8 cellular contexts compared by ENCODE assay signal in genomic region chr13:49300716-49301589, GRCh38. TPM values are rescaled to one million over a fixed set of nuclear protein-coding genes. Genes with fewer than 3 reads are reported as not detected.
DNase-seq lines count a peak whose midpoint lies in the region; ATAC-seq, FAIRE-seq and TF ChIP-seq lines count a peak whose summit lies in the region.

No MANE protein-coding gene starts in this region.

- H3K9me3 ChIP-seq in CD4-positive, alpha-beta T cell (ENCODE audit: control insufficient read depth, low read length): no peaks in the 10 kb centered on the region
- no peaks in the 10 kb centered on the region for H3K9me3 ChIP-seq in endothelial cell of umbilical vein (replicated peaks; ENCODE audit: control insufficient read depth, insufficient read depth, low read length)

- no peak overlapping the region for H3K27ac ChIP-seq in CD4-positive, alpha-beta T cell (ENCODE audit: low read depth, low read length)
- H3K27ac ChIP-seq in endothelial cell of umbilical vein (ENCODE audit: insufficient read depth, low read depth, low read length): no peak overlapping the region

- H3K27me3 ChIP-seq in CD4-positive, alpha-beta T cell (ENCODE audit: control insufficient read depth, insufficient read depth, low read length): no peaks in the 10 kb centered on the region
- H3K27me3 ChIP-seq in endothelial cell of umbilical vein (ENCODE audit: control insufficient read depth in 2 of 2, insufficient read depth in 2 of 2, low read length in 2 of 2): no peaks in the 10 kb centered on the region

- POLR2A ChIA-PET in CD4-positive, alpha-beta T cell (lab: Charles Lee): no interaction called here
- POLR2A ChIA-PET in endothelial cell of umbilical vein (lab: Charles Lee): no interaction called here

- ATAC-seq in CD4-positive, alpha-beta T cell (ENCODE audit: poor library complexity): peak; percentile 98
- peak; percentile 78 for ATAC-seq in GM19324 (IDR thresholded peaks at IDR 0.05; ENCODE audit: low FRiP score, unreplicated experiment)
- ATAC-seq in HG03457 (IDR thresholded peaks at IDR 0.05; ENCODE audit: unreplicated experiment): peak; percentile 90
- peak; percentile 97 for ATAC-seq in activated CD8-positive, alpha-beta memory T cell treated with anti-CD3 and anti-CD28 coated beads, Interleukin-2, amount 10 ng/mL, durations not matched to agents 7 days and 5 days
- ATAC-seq in stimulated activated effector memory CD8-positive, alpha-beta T cell treated with anti-CD3 and anti-CD28 coated beads, Interleukin-12 subunit alpha, Interleukin-12 subunit beta, amount 100 ng/mL, for 72 hours: peak; percentile 89

- peak; percentile 93 for FAIRE-seq in endothelial cell of umbilical vein (lab: Jason Lieb, UNC)

- no peaks in the 10 kb centered on the region for H3K36me3 Mint-ChIP-seq in CD4-positive, alpha-beta T cell (ENCODE audit: low read depth)
- H3K36me3 Mint-ChIP-seq in activated CD8-positive, alpha-beta memory T cell treated with anti-CD3 and anti-CD28 coated beads, Interleukin-2, amount 10 ng/mL, durations not matched to agents 7 days and 5 days: no peaks in the 10 kb centered on the region
- H3K36me3 Mint-ChIP-seq in stimulated activated effector memory CD8-positive, alpha-beta T cell treated with anti-CD3 and anti-CD28 coated beads, Interleukin-12 subunit alpha, Interleukin-12 subunit beta, amount 100 ng/mL, for 72 hours: no peaks in the 10 kb centered on the region

- dilution Hi-C loops in endothelial cell of umbilical vein (cut with MboI; ENCODE audit: extremely low pct_ligation_motif_present, low sequenced_read_pairs): no loop called here

- H3K4me3 Mint-ChIP-seq in CD4-positive, alpha-beta T cell: peak overlapping the region; percentile 71
- H3K4me3 Mint-ChIP-seq in activated CD8-positive, alpha-beta memory T cell treated with anti-CD3 and anti-CD28 coated beads, Interleukin-2, amount 10 ng/mL, durations not matched to agents 7 days and 5 days: peak overlapping the region; percentile 72
- H3K4me3 Mint-ChIP-seq in stimulated activated effector memory CD8-positive, alpha-beta T cell treated with anti-CD3 and anti-CD28 coated beads, Interleukin-12 subunit alpha, Interleukin-12 subunit beta, amount 100 ng/mL, for 72 hours: peak overlapping the region; percentile 64

- H3K4me3 ChIP-seq in endothelial cell of umbilical vein (replicated peaks in 1 of 3; ENCODE audit: insufficient read depth in 1 of 3, low read depth in 1 of 3, low read length in 3 of 3): peak overlapping the region in 1 of 3 experiments; percentile 11

- peak overlapping the region; percentile 19 for H3K9ac ChIP-seq in endothelial cell of umbilical vein (replicated peaks; ENCODE audit: extremely low read depth, insufficient read depth, low read length)

- DNase-seq in CD4-positive, alpha-beta T cell: peak; percentile 25 to 61 (median 48)
- DNase-seq in NOMO-1 treated with dmso at 0.1 percent for 144 hours (lab: John Stamatoyannopoulos, UW; ENCODE audit: unreplicated experiment) (peak; percentile 58), endothelial cell of umbilical vein (ENCODE audit: low read depth, low spot score) (peak; percentile 70), myocyte (ENCODE audit: low read depth) (peak; percentile 71)
- peak; percentile 82 for DNase-seq in activated CD8-positive, alpha-beta memory T cell treated with anti-CD3 and anti-CD28 coated beads, Interleukin-2, amount 10 ng/mL, durations not matched to agents 7 days and 5 days
- DNase-seq in stimulated activated effector memory CD8-positive, alpha-beta T cell treated with anti-CD3 and anti-CD28 coated beads, Interleukin-12 subunit alpha, Interleukin-12 subunit beta, amount 100 ng/mL, for 72 hours (ENCODE audit: low spot score in 2 of 2): peak; percentile 29 to 76

- H3K4me1 Mint-ChIP-seq in CD4-positive, alpha-beta T cell (ENCODE audit: low read depth): peaks cover 14% of the 10 kb centered on the region
- H3K4me1 Mint-ChIP-seq in activated CD8-positive, alpha-beta memory T cell treated with anti-CD3 and anti-CD28 coated beads, Interleukin-2, amount 10 ng/mL, durations not matched to agents 7 days and 5 days: peaks cover 4% of the 10 kb centered on the region
- H3K4me1 Mint-ChIP-seq in stimulated activated effector memory CD8-positive, alpha-beta T cell treated with anti-CD3 and anti-CD28 coated beads, Interleukin-12 subunit alpha, Interleukin-12 subunit beta, amount 100 ng/mL, for 72 hours: peaks cover 25% of the 10 kb centered on the region

- TF ChIP-seq POLR2A in endothelial cell of umbilical vein (IDR thresholded peaks at IDR 0.05; ENCODE audit: low read depth, low read length): no peak

- H3K4me1 ChIP-seq in endothelial cell of umbilical vein (ENCODE audit: control insufficient read depth, extremely low read depth, insufficient read depth, low read length): peaks cover 7% of the 10 kb centered on the region

- no peak overlapping the region for H3K27ac Mint-ChIP-seq in CD4-positive, alpha-beta T cell
- H3K27ac Mint-ChIP-seq in activated CD8-positive, alpha-beta memory T cell treated with anti-CD3 and anti-CD28 coated beads, Interleukin-2, amount 10 ng/mL, durations not matched to agents 7 days and 5 days: peak overlapping the region; percentile 88
- H3K27ac Mint-ChIP-seq in stimulated activated effector memory CD8-positive, alpha-beta T cell treated with anti-CD3 and anti-CD28 coated beads, Interleukin-12 subunit alpha, Interleukin-12 subunit beta, amount 100 ng/mL, for 72 hours: peak overlapping the region; percentile 84

- peak; percentile 80 for TF ChIP-seq CTCF in CD4-positive, alpha-beta T cell (IDR thresholded peaks at IDR 0.05)
- TF ChIP-seq CTCF in endothelial cell of umbilical vein (IDR thresholded peaks at IDR 0.05; ENCODE audit: extremely low read depth in 1 of 2, insufficient read depth in 1 of 2, low read depth in 1 of 2, low read length in 2 of 2): peak; percentile 76 to 87

- peak overlapping the region; percentile 65 for H3K4me2 ChIP-seq in endothelial cell of umbilical vein (ENCODE audit: insufficient read depth, low read length)

- H2AFZ ChIP-seq in endothelial cell of umbilical vein (ENCODE audit: low read depth, low read length): peak overlapping the region; percentile 98

- H3K9me3 Mint-ChIP-seq in CD4-positive, alpha-beta T cell: no peaks in the 10 kb centered on the region
- no peaks in the 10 kb centered on the region for H3K9me3 Mint-ChIP-seq in activated CD8-positive, alpha-beta memory T cell treated with anti-CD3 and anti-CD28 coated beads, Interleukin-2, amount 10 ng/mL, durations not matched to agents 7 days and 5 days (ENCODE audit: low read depth)
- H3K9me3 Mint-ChIP-seq in stimulated activated effector memory CD8-positive, alpha-beta T cell treated with anti-CD3 and anti-CD28 coated beads, Interleukin-12 subunit alpha, Interleukin-12 subunit beta, amount 100 ng/mL, for 72 hours: no peaks in the 10 kb centered on the region

- H3K9me1 ChIP-seq in endothelial cell of umbilical vein (replicated peaks; ENCODE audit: control insufficient read depth, extremely low read depth, insufficient read depth, low read length): no peaks in the 10 kb centered on the region

- intact Hi-C loops in CD4-positive, alpha-beta T cell (cut with DNase I, micrococcal nuclease): loop anchor here (1.0 to 10.0 kb wide), 5 partner anchors 136 to 1774 kb away; partner anchors contain the start of gene PHF11 (in 1 of the 2)
- intact Hi-C loops in endothelial cell of umbilical vein (cut with micrococcal nuclease): loop anchor here (1.0 to 5.0 kb wide), 5 partner anchors 136 to 548 kb away; partner anchors contain the start of gene RCBTB1

- H4K20me1 ChIP-seq in endothelial cell of umbilical vein (replicated peaks; ENCODE audit: control insufficient read depth, extremely low read depth, insufficient read depth, low read length): no peaks in the 10 kb centered on the region

- no peaks in the 10 kb centered on the region for H3K36me3 ChIP-seq in endothelial cell of umbilical vein (ENCODE audit: control insufficient read depth in 2 of 2, extremely low read depth in 1 of 2, insufficient read depth in 2 of 2, low read length in 2 of 2)

- no peaks in the 10 kb centered on the region for H3K27me3 Mint-ChIP-seq in CD4-positive, alpha-beta T cell
- H3K27me3 Mint-ChIP-seq in activated CD8-positive, alpha-beta memory T cell treated with anti-CD3 and anti-CD28 coated beads, Interleukin-2, amount 10 ng/mL, durations not matched to agents 7 days and 5 days: no peaks in the 10 kb centered on the region

- no peaks in the 10 kb centered on the region for H3K79me2 ChIP-seq in endothelial cell of umbilical vein (ENCODE audit: control insufficient read depth, insufficient read depth, low read length)

- no TSS peak for BruUV-seq in endothelial cell of umbilical vein (replicated peaks; lab: Mats Ljungman, UMichigan)

- CTCF ChIA-PET in CD4-positive, alpha-beta T cell (lab: Charles Lee): interaction anchor here (0.7 to 1.2 kb wide), 2 partner anchors 306 to 446 kb away, joined by 3 to 7 read pairs; no protein-coding TSS in a partner anchor
- CTCF ChIA-PET in activated CD8-positive, alpha-beta memory T cell treated with anti-CD3 and anti-CD28 coated beads, Interleukin-2, amount 10 ng/mL, durations not matched to agents 7 days and 5 days (lab: Charles Lee): interaction anchor here (0.6 to 2.5 kb wide), 16 partner anchors 9 to 519 kb away, joined by 3 to 24 read pairs (median 3); no protein-coding TSS in a partner anchor
- CTCF ChIA-PET in endothelial cell of umbilical vein (lab: Charles Lee): interaction anchor here (0.7 to 4.8 kb wide), 8 partner anchors 11 to 307 kb away, joined by 3 to 60 read pairs (median 3); partner anchors contain the start of genes CAB39L and SETDB2

TF ChIP-seq in endothelial cell of umbilical vein, 7 proteins besides CTCF, POLR2A, EP300 and RAD21 (continues in another document):
- TF ChIP-seq EZH2 (IDR thresholded peaks at IDR 0.05; ENCODE audit: borderline replicate concordance, low read depth, low read length, severe bottlenecking) (no peak), JUN (IDR thresholded peaks at IDR 0.05; ENCODE audit: borderline replicate concordance, insufficient read depth, insufficient read length, low read depth) (no peak), GATA2 (IDR thresholded peaks at IDR 0.05; ENCODE audit: insufficient read depth, insufficient read length, low read depth, low read length) (no peak), POLR2AphosphoS5 (IDR thresholded peaks at IDR 0.05; ENCODE audit: insufficient read depth, low read depth, low read length) (no peak)

RNA-seq across cellular contexts. Expression of gene CDADC1, which starts 53.2 kb away (rescaled TPM):
- total RNA-seq in CD4-positive, alpha-beta T cell: 10 to 100 TPM in 1 of 2 experiments, 1 to 10 TPM in 1; 9.1 to 11.3 TPM
- total RNA-seq in activated CD8-positive, alpha-beta memory T cell treated with anti-CD3 and anti-CD28 coated beads, Interleukin-2, amount 10 ng/mL, durations not matched to agents 7 days and 5 days: 10 to 100 TPM; 12.4 to 14.8 TPM
- total RNA-seq in endothelial cell of umbilical vein (9.1 and 9.9 TPM in 2 replicates), myocyte (2.7 and 6.9 TPM in 2 replicates)
- polyA plus RNA-seq in endothelial cell of umbilical vein: 1.8 and 2.4 TPM in 2 replicates
- 3.2 and 4.0 TPM in 2 replicates for polyA plus RNA-seq in endothelial cell of umbilical vein (2011; cell fraction: cytosol; rRNA removed)
- polyA plus RNA-seq in endothelial cell of umbilical vein (2011; cell fraction: nucleus; rRNA removed): 3.7 and 5.1 TPM in 2 replicates
- polyA plus RNA-seq in endothelial cell of umbilical vein (2012): 9.9 and 10.5 TPM in 2 replicates
- 3.2 and 3.4 TPM in 2 replicates for polyA minus RNA-seq in endothelial cell of umbilical vein
- 2.8 TPM for polyA minus RNA-seq in endothelial cell of umbilical vein (2011; cell fraction: cytosol; rRNA and poly(A)+ RNA removed)
- polyA minus RNA-seq in endothelial cell of umbilical vein (2011; cell fraction: nucleus; rRNA and poly(A)+ RNA removed): 5.1 and 6.6 TPM in 2 replicates
- 10.4 TPM for polyA plus RNA-seq in myocyte (2012)
